Comparison of ENCODE assay signal across 11 cellular contexts in genomic region chr4:154004859-154005520, GRCh38.
DNase-seq lines count a peak whose midpoint lies in the region; FAIRE-seq and TF ChIP-seq lines count a peak whose summit lies in the region.
"Had no signal": no experiment of that assay in that cellular context is flagged by ENCODE, and none has a peak within 500 bp of the region (broad histone marks: within the 10 kb centered on the region; RNA-seq: fewer than 3 reads in every experiment).

No MANE protein-coding gene starts in this region.

- peak overlapping the region; percentile 64 for H3K27ac Mint-ChIP-seq in nephron progenitor cell
- no peak overlapping the region for H3K27ac Mint-ChIP-seq in activated CD4-positive, alpha-beta memory T cell treated with anti-CD3 and anti-CD28 coated beads for 36 hours
- H3K27ac Mint-ChIP-seq in activated naive CD4-positive, alpha-beta T cell treated with anti-CD3 and anti-CD28 coated beads, Interleukin-2, amount 10 ng/mL, durations not matched to agents 7 days and 5 days = no peak overlapping the region
- H3K27ac Mint-ChIP-seq: activated T-helper 17 cell treated with anti-CD3 and anti-CD28 coated beads, Interleukin-2, amount 50 U/mL, for 72 hours had no signal

- WGBS in esophagus, 2 donors = 63 to 73% methylated on average over 8 of the region's 8 CpGs

- no peaks in the 10 kb centered on the region for H3K9me3 Mint-ChIP-seq in nephron progenitor cell
- H3K9me3 Mint-ChIP-seq in activated CD4-positive, alpha-beta memory T cell treated with anti-CD3 and anti-CD28 coated beads for 36 hours = no peaks in the 10 kb centered on the region
- no peaks in the 10 kb centered on the region for H3K9me3 Mint-ChIP-seq in activated naive CD4-positive, alpha-beta T cell treated with anti-CD3 and anti-CD28 coated beads, Interleukin-2, amount 10 ng/mL, durations not matched to agents 7 days and 5 days
- H3K9me3 Mint-ChIP-seq: activated T-helper 17 cell treated with anti-CD3 and anti-CD28 coated beads, Interleukin-2, amount 50 U/mL, for 72 hours had no signal

- H3K4me3 ChIP-seq in esophagus (ENCODE audit: low read depth in 1 of 2, low read length in 2 of 2) = no peak overlapping the region

- H3K9me3 ChIP-seq in esophagus (ENCODE audit: control insufficient read depth in 2 of 2, insufficient read depth in 1 of 2, low read depth in 1 of 2, low read length in 1 of 2) = no peaks in the 10 kb centered on the region

- peaks cover 13% of the 10 kb centered on the region for H3K27me3 Mint-ChIP-seq in nephron progenitor cell (ENCODE audit: low read depth, poor library complexity)
- peaks cover 3% of the 10 kb centered on the region for H3K27me3 Mint-ChIP-seq in activated CD4-positive, alpha-beta memory T cell treated with anti-CD3 and anti-CD28 coated beads for 36 hours
- no peaks in the 10 kb centered on the region for H3K27me3 Mint-ChIP-seq in activated naive CD4-positive, alpha-beta T cell treated with anti-CD3 and anti-CD28 coated beads, Interleukin-2, amount 10 ng/mL, durations not matched to agents 7 days and 5 days

- no peak for FAIRE-seq in urothelium cell line (lab: Jason Lieb, UNC)
- FAIRE-seq: islet of Langerhans had no signal

- POLR2A ChIA-PET in activated CD4-positive, alpha-beta memory T cell treated with anti-CD3 and anti-CD28 coated beads for 36 hours (lab: Charles Lee) = no interaction called here

- H3K27ac ChIP-seq in esophagus (ENCODE audit: low read depth in 2 of 2, low read length in 1 of 2) = peak overlapping the region; percentile 16 to 73
- H3K27ac ChIP-seq: WERI-Rb-1 had no signal

- no peaks in the 10 kb centered on the region for H3K36me3 ChIP-seq in esophagus (ENCODE audit: control insufficient read depth in 2 of 2, insufficient read depth in 2 of 2, low read length in 1 of 2)
- H3K36me3 ChIP-seq: WERI-Rb-1 had no signal

- no peaks in the 10 kb centered on the region for H3K27me3 ChIP-seq in esophagus (ENCODE audit: control insufficient read depth in 1 of 2, insufficient read depth in 2 of 2, low read length in 2 of 2)

- H3K4me1 Mint-ChIP-seq in nephron progenitor cell = peaks cover 5% of the 10 kb centered on the region
- H3K4me1 Mint-ChIP-seq in activated CD4-positive, alpha-beta memory T cell treated with anti-CD3 and anti-CD28 coated beads for 36 hours (ENCODE audit: low read depth) = no peaks in the 10 kb centered on the region
- no peaks in the 10 kb centered on the region for H3K4me1 Mint-ChIP-seq in activated naive CD4-positive, alpha-beta T cell treated with anti-CD3 and anti-CD28 coated beads, Interleukin-2, amount 10 ng/mL, durations not matched to agents 7 days and 5 days
- H3K4me1 Mint-ChIP-seq: activated T-helper 17 cell treated with anti-CD3 and anti-CD28 coated beads, Interleukin-2, amount 50 U/mL, for 72 hours had no signal

- DNase-seq in NCI-H226 (peak; percentile 67), nephron progenitor cell (no peak), urothelium cell line (ENCODE audit: low spot score) (peak; percentile 24)
- no peak for DNase-seq in activated CD4-positive, alpha-beta memory T cell treated with anti-CD3 and anti-CD28 coated beads for 36 hours
- no peak for DNase-seq in activated naive CD4-positive, alpha-beta T cell treated with anti-CD3 and anti-CD28 coated beads, Interleukin-2, amount 10 ng/mL, durations not matched to agents 7 days and 5 days
- DNase-seq in effector CD8-positive, alpha-beta T cell (lab: John Stamatoyannopoulos, UW) = no peak
- DNase-seq: NCI-H187 treated with DMSO at 0.1 percent for 48 hours, WERI-Rb-1 had no signal

- peaks cover 0 to 2% of the 10 kb centered on the region in 2 donors for H3K4me1 ChIP-seq in esophagus (ENCODE audit: control insufficient read depth in 2 of 2, insufficient read depth in 2 of 2, low read length in 1 of 2)

- TF ChIP-seq CTCF in nephron progenitor cell (IDR thresholded peaks at IDR 0.05) = no peak

- intact Hi-C loops in activated CD4-positive, alpha-beta memory T cell treated with anti-CD3 and anti-CD28 coated beads for 36 hours (cut with micrococcal nuclease) = no loop called here

- no peaks in the 10 kb centered on the region for H3K36me3 Mint-ChIP-seq in nephron progenitor cell (ENCODE audit: low read depth)
- H3K36me3 Mint-ChIP-seq in activated CD4-positive, alpha-beta memory T cell treated with anti-CD3 and anti-CD28 coated beads for 36 hours = no peaks in the 10 kb centered on the region
- H3K36me3 Mint-ChIP-seq in activated naive CD4-positive, alpha-beta T cell treated with anti-CD3 and anti-CD28 coated beads, Interleukin-2, amount 10 ng/mL, durations not matched to agents 7 days and 5 days = no peaks in the 10 kb centered on the region

- H3K4me3 Mint-ChIP-seq in nephron progenitor cell = no peak overlapping the region
- H3K4me3 Mint-ChIP-seq in activated CD4-positive, alpha-beta memory T cell treated with anti-CD3 and anti-CD28 coated beads for 36 hours = no peak overlapping the region
- no peak overlapping the region for H3K4me3 Mint-ChIP-seq in activated naive CD4-positive, alpha-beta T cell treated with anti-CD3 and anti-CD28 coated beads, Interleukin-2, amount 10 ng/mL, durations not matched to agents 7 days and 5 days
- H3K4me3 Mint-ChIP-seq: activated T-helper 17 cell treated with anti-CD3 and anti-CD28 coated beads, Interleukin-2, amount 50 U/mL, for 72 hours had no signal

- CTCF ChIA-PET in activated CD4-positive, alpha-beta memory T cell treated with anti-CD3 and anti-CD28 coated beads for 36 hours (lab: Charles Lee) = no interaction called here
- CTCF ChIA-PET in activated naive CD4-positive, alpha-beta T cell treated with anti-CD3 and anti-CD28 coated beads, Interleukin-2, amount 10 ng/mL, durations not matched to agents 7 days and 5 days (lab: Charles Lee) = no interaction called here

Comparison
In these comparisons a context has a peak if more than half of its experiments do, and no peak if none do; other contexts are left out.
1. DNase-seq: peak in NCI-H226 (single experiment) and urothelium cell line (single experiment); none in nephron progenitor cell (single experiment), activated CD4-positive, alpha-beta memory T cell treated with anti-CD3 and anti-CD28 coated beads for 36 hours (single experiment), activated naive CD4-positive, alpha-beta T cell treated with anti-CD3 and anti-CD28 coated beads, Interleukin-2, amount 10 ng/mL, durations not matched to agents 7 days and 5 days (single experiment) and effector CD8-positive, alpha-beta T cell (single experiment).